In genomic region chr9:29939559-29939958, GRCh38 we compare ENCODE assay signal across 1 cellular context.
TF ChIP-seq lines count a peak whose summit lies in the region.

No MANE protein-coding gene starts in this region.

TF ChIP-seq in GM12878, 131 proteins besides CTCF, POLR2A, EP300 and RAD21 (continued from another document):
- TF ChIP-seq, protein P1, sequence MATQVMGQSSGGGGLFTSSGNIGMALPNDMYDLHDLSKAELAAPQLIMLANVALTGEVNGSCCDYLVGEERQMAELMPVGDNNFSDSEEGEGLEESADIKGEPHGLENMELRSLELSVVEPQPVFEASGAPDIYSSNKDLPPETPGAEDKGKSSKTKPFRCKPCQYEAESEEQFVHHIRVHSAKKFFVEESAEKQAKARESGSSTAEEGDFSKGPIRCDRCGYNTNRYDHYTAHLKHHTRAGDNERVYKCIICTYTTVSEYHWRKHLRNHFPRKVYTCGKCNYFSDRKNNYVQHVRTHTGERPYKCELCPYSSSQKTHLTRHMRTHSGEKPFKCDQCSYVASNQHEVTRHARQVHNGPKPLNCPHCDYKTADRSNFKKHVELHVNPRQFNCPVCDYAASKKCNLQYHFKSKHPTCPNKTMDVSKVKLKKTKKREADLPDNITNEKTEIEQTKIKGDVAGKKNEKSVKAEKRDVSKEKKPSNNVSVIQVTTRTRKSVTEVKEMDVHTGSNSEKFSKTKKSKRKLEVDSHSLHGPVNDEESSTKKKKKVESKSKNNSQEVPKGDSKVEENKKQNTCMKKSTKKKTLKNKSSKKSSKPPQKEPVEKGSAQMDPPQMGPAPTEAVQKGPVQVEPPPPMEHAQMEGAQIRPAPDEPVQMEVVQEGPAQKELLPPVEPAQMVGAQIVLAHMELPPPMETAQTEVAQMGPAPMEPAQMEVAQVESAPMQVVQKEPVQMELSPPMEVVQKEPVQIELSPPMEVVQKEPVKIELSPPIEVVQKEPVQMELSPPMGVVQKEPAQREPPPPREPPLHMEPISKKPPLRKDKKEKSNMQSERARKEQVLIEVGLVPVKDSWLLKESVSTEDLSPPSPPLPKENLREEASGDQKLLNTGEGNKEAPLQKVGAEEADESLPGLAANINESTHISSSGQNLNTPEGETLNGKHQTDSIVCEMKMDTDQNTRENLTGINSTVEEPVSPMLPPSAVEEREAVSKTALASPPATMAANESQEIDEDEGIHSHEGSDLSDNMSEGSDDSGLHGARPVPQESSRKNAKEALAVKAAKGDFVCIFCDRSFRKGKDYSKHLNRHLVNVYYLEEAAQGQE (IDR thresholded peaks at IDR 0.05; ENCODE audit: low read depth, low read length): peak; percentile 47; the same call in 1 of the 2 replicates
- TF ChIP-seq, protein P2, sequence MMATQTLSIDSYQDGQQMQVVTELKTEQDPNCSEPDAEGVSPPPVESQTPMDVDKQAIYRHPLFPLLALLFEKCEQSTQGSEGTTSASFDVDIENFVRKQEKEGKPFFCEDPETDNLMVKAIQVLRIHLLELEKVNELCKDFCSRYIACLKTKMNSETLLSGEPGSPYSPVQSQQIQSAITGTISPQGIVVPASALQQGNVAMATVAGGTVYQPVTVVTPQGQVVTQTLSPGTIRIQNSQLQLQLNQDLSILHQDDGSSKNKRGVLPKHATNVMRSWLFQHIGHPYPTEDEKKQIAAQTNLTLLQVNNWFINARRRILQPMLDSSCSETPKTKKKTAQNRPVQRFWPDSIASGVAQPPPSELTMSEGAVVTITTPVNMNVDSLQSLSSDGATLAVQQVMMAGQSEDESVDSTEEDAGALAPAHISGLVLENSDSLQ (IDR thresholded peaks at IDR 0.05): 0 out of 2 replicates have a peak, but pooled peaks have one; percentile 37
